In genomic region chr18:7177131-7177744, GRCh38 we compare ENCODE assay signal across 8 cellular contexts. TPM values are rescaled to one million over a fixed set of nuclear protein-coding genes. Genes with fewer than 3 reads are reported as not detected.
DNase-seq lines count a peak whose midpoint lies in the region; ATAC-seq, FAIRE-seq and TF ChIP-seq lines count a peak whose summit lies in the region.

No MANE protein-coding gene starts in this region.

- CTCF ChIA-PET in AG04450 (lab: Charles Lee), result interaction anchor here (0.6 to 5.7 kb wide), 49 partner anchors 9 to 1273 kb away, joined by 3 to 92 read pairs (median 4); no protein-coding TSS in a partner anchor

- no peak overlapping the region for H3K4me3 ChIP-seq in AG04450 (ENCODE audit: low read depth, low read length)

- no peak overlapping the region for H3K27ac ChIP-seq in AG04450 (ENCODE audit: low read depth, low read length)

- POLR2A ChIA-PET in AG04450 (lab: Yijun Ruan, JAX), result interaction anchor here (0.6 to 1.1 kb wide), 2 partner anchors 139 to 257 kb away, joined by 3 to 7 read pairs; no protein-coding TSS in a partner anchor

- no peaks in the 10 kb centered on the region for H3K27me3 ChIP-seq in AG04450 (ENCODE audit: control insufficient read depth, insufficient read depth, low read length)

- peak; percentile 58 for FAIRE-seq in urothelium cell line (lab: Jason Lieb, UNC)

- DNase-seq in AG04450 (ENCODE audit: low read depth, low spot score), result peak; percentile 44
- DNase-seq in GM20000 (ENCODE audit: low spot score), result peak; percentile 61
- peak; percentile 4 for DNase-seq in NCI-H345 treated with DMSO at 0.1 percent for 48 hours (lab: John Stamatoyannopoulos, UW; ENCODE audit: unreplicated experiment)
- peak; percentile 26 for DNase-seq in cerebellar cortex (ENCODE audit: low spot score)
- peak; percentile 83 for DNase-seq in left kidney (ENCODE audit: low read depth, low spot score)
- peak; percentile 86 for DNase-seq in urothelium cell line (ENCODE audit: low spot score)
- DNase-seq in NK-92 treated with Interleukin-12 subunit alpha and Interleukin-12 subunit beta, amount 100 ng/mL, for 24 hours (lab: John Stamatoyannopoulos, UW), result no peak

- peak; percentile 81 for TF ChIP-seq CTCF in AG04450 (IDR thresholded peaks at IDR 0.05; ENCODE audit: low read depth, low read length)
- TF ChIP-seq CTCF in GM20000 (IDR thresholded peaks at IDR 0.05; ENCODE audit: extremely low read depth, missing control alignments), result peak; percentile 29

- H3K9me3 ChIP-seq in AG04450 (ENCODE audit: control insufficient read depth, insufficient read depth, low read length), result peaks cover 11% of the 10 kb centered on the region; the same call in 1 of the 2 replicates

- ATAC-seq in GM18511 (IDR thresholded peaks at IDR 0.05; ENCODE audit: unreplicated experiment), result no peak

RNA-seq across cellular contexts. Expression of gene LRRC30, which starts 53.7 kb away (rescaled TPM):
- polyA plus RNA-seq in AG04450 (2011; rRNA removed), result not detected in 2 replicates
- polyA minus RNA-seq in AG04450 (2011; rRNA and poly(A)+ RNA removed), result not detected in 2 replicates

RNA-seq across cellular contexts. Expression of gene LAMA1, which starts 59.6 kb away (rescaled TPM):
- polyA plus RNA-seq in AG04450 (2011; rRNA removed), result 25.2 and 26.0 TPM in 2 replicates
- 28.3 and 30.6 TPM in 2 replicates for polyA minus RNA-seq in AG04450 (2011; rRNA and poly(A)+ RNA removed)
